25 cellular contexts compared by ENCODE assay signal in the genomic region with DNA sequence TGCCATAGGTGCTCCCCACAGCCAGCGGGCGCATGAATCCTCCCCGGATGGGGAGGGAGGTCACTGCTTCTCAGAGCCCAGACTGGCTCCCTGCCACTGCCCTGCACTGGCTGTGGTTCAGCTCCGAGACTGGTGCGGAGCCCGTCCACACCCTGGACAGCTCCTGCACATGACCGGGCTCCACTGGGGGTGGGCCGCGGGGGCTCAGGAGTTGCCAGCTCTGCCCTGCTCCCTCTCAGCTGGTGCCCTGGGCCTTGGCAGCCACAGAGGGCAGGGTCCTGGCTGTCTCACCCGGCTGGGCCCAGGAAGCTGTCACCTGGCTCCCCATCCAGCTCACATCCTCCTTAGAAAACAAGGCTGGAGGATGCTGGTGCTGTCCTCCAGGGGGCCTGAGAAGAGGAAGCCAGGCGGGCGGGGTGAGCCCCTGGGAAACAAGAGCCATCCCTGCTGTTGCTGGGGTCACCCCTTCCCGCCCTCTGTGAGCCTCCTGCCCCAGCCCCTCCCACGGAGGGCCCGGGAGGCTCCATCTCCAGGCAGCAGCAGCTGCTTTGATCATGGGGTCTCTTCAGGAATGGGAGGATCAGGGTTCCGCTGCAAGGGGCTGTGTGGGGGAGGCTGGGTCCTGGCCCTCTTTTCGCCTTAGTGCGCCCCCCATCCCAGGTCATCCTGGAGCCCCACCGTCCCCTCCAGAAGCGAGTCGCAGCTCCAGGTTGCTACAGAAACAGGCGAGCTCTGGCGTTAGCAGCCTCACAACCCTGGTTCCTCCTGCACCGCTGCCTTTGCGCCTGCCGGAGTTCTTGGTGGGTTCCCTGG.
DNase-seq lines count a peak whose midpoint lies in the region; ATAC-seq, FAIRE-seq and TF ChIP-seq lines count a peak whose summit lies in the region.
"Had no signal": no experiment of that assay in that cellular context is flagged by ENCODE, and none has a peak within 500 bp of the region (broad histone marks: within the 10 kb centered on the region; RNA-seq: fewer than 3 reads in every experiment).

No MANE protein-coding gene starts in this region.

- H3K9ac ChIP-seq in HepG2 (ENCODE audit: insufficient read depth, low read depth, low read length) = no peak overlapping the region

- DNase-seq in NCI-H2171 treated with DMSO at 0.1 percent for 48 hours (lab: John Stamatoyannopoulos, UW) (peak; percentile 1), NCI-H2171 (lab: John Stamatoyannopoulos, UW) (no peak), RWPE2 (ENCODE audit: low spot score) (peak; percentile 44), HepG2 (ENCODE audit: low spot score) (no peak), suprapubic skin (ENCODE audit: low spot score in 2 of 2) (peak; percentile 33 to 54), brain microvascular endothelial cell (no peak), GOT3 (lab: John Stamatoyannopoulos, UW) (no peak), NCI-H446 treated with DMSO at 0.1 percent for 48 hours (lab: John Stamatoyannopoulos, UW) (no peak)
- DNase-seq: activated CD8-positive, alpha-beta T cell treated with anti-CD3 and anti-CD28 coated beads for 36 hours; DMS 273 treated with DMSO at 0.1 percent for 48 hours; foreskin melanocyte; IMR-90; naive thymus-derived CD4-positive, alpha-beta T cell; NCI-H1105; NCI-H1930; stimulated activated CD4-positive, alpha-beta T cell treated with anti-CD3 and anti-CD28 coated beads, Interleukin-4, amount 100 ng/mL, for 24 hours; T-helper 17 cell had no signal

- H3K9me3 ChIP-seq in RWPE2 (ENCODE audit: severe bottlenecking) = peaks cover 2% of the 10 kb centered on the region
- H3K9me3 ChIP-seq in HepG2 (ENCODE audit: low read length) = peaks cover 14% of the 10 kb centered on the region
- no peaks in the 10 kb centered on the region for H3K9me3 ChIP-seq in suprapubic skin

- no TSS peak for BruUV-seq in HepG2 (replicated peaks; lab: Mats Ljungman, UMichigan)

- TF ChIP-seq RAD21 in HepG2 (CRISPR knock-in tag; IDR thresholded peaks at IDR 0.05) = no peak

- H3K4me1 ChIP-seq in RWPE2 (ENCODE audit: insufficient read depth, poor library complexity, severe bottlenecking) (no peaks in the 10 kb centered on the region), HepG2 (ENCODE audit: insufficient read depth, low read length) (no peaks in the 10 kb centered on the region), suprapubic skin (no peaks in the 10 kb centered on the region)
- H3K4me1 ChIP-seq: esophagus muscularis mucosa, heart right ventricle had no signal

- no peak overlapping the region for H2AFZ ChIP-seq in HepG2 (ENCODE audit: low read length)

- H3K36me3 ChIP-seq in RWPE2 (ENCODE audit: low read depth) (no peaks in the 10 kb centered on the region), HepG2 (replicated peaks in 1 of 2; ENCODE audit: control insufficient read depth in 1 of 2, insufficient read depth in 2 of 2, low read length in 2 of 2) (no peaks in the 10 kb centered on the region), suprapubic skin (no peaks in the 10 kb centered on the region), brain microvascular endothelial cell (replicated peaks) (no peaks in the 10 kb centered on the region)
- H3K36me3 ChIP-seq: esophagus muscularis mucosa, heart right ventricle had no signal

- TF ChIP-seq EP300 in HepG2 (IDR thresholded peaks at IDR 0.05; ENCODE audit: low read depth in 2 of 2, low read length in 2 of 2) (no peak), HepG2 (CRISPR knock-in tag; IDR thresholded peaks at IDR 0.05; ENCODE audit: borderline replicate concordance) (no peak), suprapubic skin (IDR thresholded peaks at IDR 0.05) (no peak)

- no CpG with 5 or more reads among the region's 26 CpGs for WGBS in HepG2 (ENCODE audit: low lambda C conversion rate)
- 30% methylated on average over 12 of the region's 26 CpGs for WGBS in suprapubic skin

- no peaks in the 10 kb centered on the region for H4K20me1 ChIP-seq in HepG2 (ENCODE audit: insufficient read depth, low read length)

- H3K4me3 ChIP-seq in RWPE2 (ENCODE audit: severe bottlenecking) (no peak overlapping the region), HepG2 (replicated peaks in 1 of 3; ENCODE audit: insufficient read depth in 1 of 3, low read depth in 2 of 3, low read length in 3 of 3) (no peak overlapping the region), suprapubic skin (no peak overlapping the region), brain microvascular endothelial cell (ENCODE audit: low read depth, low read length) (no peak overlapping the region)
- H3K4me3 ChIP-seq: esophagus muscularis mucosa, heart right ventricle, SK-N-MC had no signal

- TF ChIP-seq CTCF in RWPE2 (IDR thresholded peaks at IDR 0.05; ENCODE audit: poor library complexity, severe bottlenecking) (no peak), HepG2 (CRISPR knock-in tag; IDR thresholded peaks at IDR 0.05) (no peak), suprapubic skin (IDR thresholded peaks at IDR 0.05) (no peak), brain microvascular endothelial cell (IDR thresholded peaks at IDR 0.05; ENCODE audit: low read depth, low read length, missing control alignments) (no peak)

- H3K27me3 ChIP-seq in RWPE2 (ENCODE audit: insufficient read depth, poor library complexity, severe bottlenecking) = peaks cover 62% of the 10 kb centered on the region
- peaks cover 11 to 62% of the 10 kb centered on the region in 2 experiments for H3K27me3 ChIP-seq in HepG2 (ENCODE audit: control insufficient read depth in 1 of 2, insufficient read depth in 2 of 2, low read length in 2 of 2)
- H3K27me3 ChIP-seq in suprapubic skin = peaks cover 85% of the 10 kb centered on the region
- peaks cover 1% of the 10 kb centered on the region for H3K27me3 ChIP-seq in brain microvascular endothelial cell (replicated peaks)

- no peak overlapping the region for H3K4me2 ChIP-seq in HepG2 (ENCODE audit: low read depth, low read length)

- no peak for FAIRE-seq in HepG2 (lab: Jason Lieb, UNC)
- FAIRE-seq: GM12891 had no signal

- POLR2A ChIA-PET in HepG2 (lab: Yijun Ruan, JAX) = no interaction called here

- TF ChIP-seq POLR2A in HepG2 (IDR thresholded peaks at IDR 0.05; ENCODE audit: insufficient read depth in 1 of 2, low read depth in 2 of 2, low read length in 2 of 2) (no peak), suprapubic skin (IDR thresholded peaks at IDR 0.05) (no peak)

- no peak for ATAC-seq in RWPE2 (ENCODE audit: low read depth)
- peak; percentile 40; the same call in 2 of the 3 replicates for ATAC-seq in HepG2
- ATAC-seq: activated CD8-positive, alpha-beta T cell treated with anti-CD3 and anti-CD28 coated beads for 36 hours; activated T-helper 17 cell treated with anti-CD3 and anti-CD28 coated beads, Interleukin-2, amount 50 U/mL, for 72 hours; CD8-positive, alpha-beta T cell; naive thymus-derived CD4-positive, alpha-beta T cell; stimulated activated effector memory CD8-positive, alpha-beta T cell treated with anti-CD3 and anti-CD28 coated beads, Interleukin-12 subunit alpha, Interleukin-12 subunit beta, amount 100 ng/mL, for 72 hours; T-helper 17 cell had no signal

- intact Hi-C loops in HepG2 (cut with micrococcal nuclease; ENCODE audit: unreplicated experiment) = no loop called here

- H3K27ac ChIP-seq in RWPE2 (ENCODE audit: poor library complexity, severe bottlenecking) = no peak overlapping the region
- H3K27ac ChIP-seq in HepG2 (ENCODE audit: extremely low read length, insufficient read depth, low read length) = no peak overlapping the region
- H3K27ac ChIP-seq in suprapubic skin = no peak overlapping the region
- no peak overlapping the region for H3K27ac ChIP-seq in brain microvascular endothelial cell
- H3K27ac ChIP-seq: 22Rv1, esophagus muscularis mucosa, heart right ventricle, SK-N-MC had no signal

- CTCF ChIA-PET in HepG2 (lab: Yijun Ruan, JAX; ENCODE audit: low intra/inter-chr PET ratio, low total read pairs) = no interaction called here

- no peaks in the 10 kb centered on the region for H3K79me2 ChIP-seq in HepG2 (ENCODE audit: insufficient read depth, low read length)

- in situ Hi-C loops in HepG2 (cut with HindIII; ENCODE audit: extremely low pct_ligation_motif_present, low pct_unique_long_range_greater_than_20kb) (no loop called here), brain microvascular endothelial cell (cut with HindIII; ENCODE audit: low pct_ligation_motif_present, low sequenced_read_pairs) (no loop called here)

TF ChIP-seq in HepG2, 621 proteins besides CTCF, POLR2A, EP300 and RAD21:
- TF ChIP-seq ZNF263 (CRISPR knock-in tag; IDR thresholded peaks at IDR 0.05) = peak; percentile 33; the same call in 1 of the 2 replicates
- TF ChIP-seq ZNF605 (CRISPR knock-in tag; IDR thresholded peaks at IDR 0.05) = no peak

Comparison
In these comparisons a context has a peak if more than half of its experiments do, and no peak if none do; other contexts are left out.
1. DNase-seq: peak in NCI-H2171 treated with DMSO at 0.1 percent for 48 hours (single experiment), RWPE2 (single experiment) and suprapubic skin (2 of 2); none in NCI-H2171 (single experiment), HepG2 (single experiment), brain microvascular endothelial cell (single experiment), GOT3 (single experiment) and NCI-H446 treated with DMSO at 0.1 percent for 48 hours (single experiment).